In the genomic region with DNA sequence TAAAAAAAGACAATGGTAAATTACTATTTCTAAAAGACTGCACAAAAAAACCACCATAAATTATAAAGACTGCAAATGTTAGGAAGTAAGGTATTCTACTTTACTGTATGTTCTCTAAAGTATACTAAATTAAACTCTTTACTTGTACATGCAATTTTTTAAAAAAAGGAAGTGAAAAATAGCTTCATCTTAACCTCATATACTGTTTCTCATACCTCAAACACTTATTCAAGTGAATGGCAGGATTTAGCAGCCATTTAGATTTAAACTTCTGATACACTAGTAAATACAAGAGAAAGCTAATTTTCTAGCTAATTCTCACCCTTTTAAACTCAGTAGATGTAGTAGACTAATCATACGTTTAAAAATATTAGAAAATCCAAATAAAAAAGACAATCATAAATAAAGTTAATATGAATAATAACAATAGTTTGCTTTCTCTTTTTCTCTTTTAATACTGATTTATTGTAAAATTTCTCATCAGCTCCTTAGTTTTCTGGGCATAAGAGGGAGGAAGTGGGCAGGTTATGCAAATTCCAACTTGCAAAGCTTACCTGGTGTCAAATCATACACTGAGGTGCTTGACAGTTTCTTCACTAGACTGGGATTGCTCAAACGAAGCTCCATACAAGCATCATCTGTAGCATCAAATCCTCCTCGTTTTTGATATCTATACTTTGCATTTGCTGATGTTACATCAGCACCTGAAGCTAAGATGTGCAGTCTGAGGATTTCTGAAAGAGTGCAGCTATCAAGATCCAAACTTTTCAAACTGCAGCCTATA, we compare ENCODE assay signal across 19 cellular contexts.
DNase-seq lines count a peak whose midpoint lies in the region; ATAC-seq, FAIRE-seq and TF ChIP-seq lines count a peak whose summit lies in the region.
"Had no signal": no experiment of that assay in that cellular context is flagged by ENCODE, and none has a peak within 500 bp of the region (broad histone marks: within the 10 kb centered on the region; RNA-seq: fewer than 3 reads in every experiment).

No MANE protein-coding gene starts in this region.

- no peaks in the 10 kb centered on the region for H3K9me3 Mint-ChIP-seq in memory B cell
- H3K9me3 Mint-ChIP-seq: activated CD4-positive, alpha-beta T cell treated with anti-CD3 and anti-CD28 coated beads, Interleukin-2, amount 10 ng/mL, durations not matched to agents 24 days and 14 days; activated T-cell treated with anti-CD3 and anti-CD28 coated beads, Interleukin-2, amount 50 U/mL, for 24 hours had no signal

- no peak overlapping the region for H3K4ac ChIP-seq in neuronal stem cell (ENCODE audit: low read length)

- H3K27me3 ChIP-seq in neuronal stem cell (ENCODE audit: control insufficient read depth in 3 of 3, insufficient read depth in 3 of 3, low read depth in 1 of 3, low read length in 3 of 3): no peaks in the 10 kb centered on the region
- H3K27me3 ChIP-seq: upper lobe of right lung had no signal

- FAIRE-seq in H54 (lab: Jason Lieb, UNC): no peak
- FAIRE-seq: HTR-8/SVneo, small intestine had no signal

- H3K4me2 ChIP-seq in neuronal stem cell (ENCODE audit: insufficient read depth, low read length, poor library complexity, severe bottlenecking): no peak overlapping the region

- H3K4me3 Mint-ChIP-seq in memory B cell: no peak overlapping the region
- H3K4me3 Mint-ChIP-seq: activated CD4-positive, alpha-beta T cell treated with anti-CD3 and anti-CD28 coated beads, Interleukin-2, amount 10 ng/mL, durations not matched to agents 24 days and 14 days; activated T-cell treated with anti-CD3 and anti-CD28 coated beads, Interleukin-2, amount 50 U/mL, for 24 hours had no signal

- H3K27me3 Mint-ChIP-seq in memory B cell: no peaks in the 10 kb centered on the region
- H3K27me3 Mint-ChIP-seq: activated CD4-positive, alpha-beta T cell treated with anti-CD3 and anti-CD28 coated beads, Interleukin-2, amount 10 ng/mL, durations not matched to agents 24 days and 14 days; activated T-cell treated with anti-CD3 and anti-CD28 coated beads, Interleukin-2, amount 50 U/mL, for 24 hours had no signal

- H3K18ac ChIP-seq in neuronal stem cell (ENCODE audit: low read length): no peak overlapping the region

- H3K36me3 Mint-ChIP-seq in memory B cell: peaks cover 28% of the 10 kb centered on the region

- in situ Hi-C loops in GM13976 (cut with MboI; ENCODE audit: low sequenced_read_pairs, unreplicated experiment): no loop called here

- H3K79me1 ChIP-seq in neuronal stem cell (ENCODE audit: low read depth, low read length): no peaks in the 10 kb centered on the region

- no peak overlapping the region for H3K27ac ChIP-seq in neuronal stem cell (replicated peaks; ENCODE audit: low read length)
- H3K27ac ChIP-seq: upper lobe of right lung had no signal

- no peak overlapping the region for H2AK5ac ChIP-seq in neuronal stem cell (ENCODE audit: low read depth, low read length)

- H3K4me3 ChIP-seq in neuronal stem cell (ENCODE audit: low read length in 2 of 2): no peak overlapping the region
- H3K4me3 ChIP-seq: upper lobe of right lung had no signal

- H2BK120ac ChIP-seq in neuronal stem cell (ENCODE audit: low read depth, low read length): no peak overlapping the region

- no peak for TF ChIP-seq POLR2A in H54 (IDR thresholded peaks at IDR 0.05; ENCODE audit: low read depth, low read length)

- ATAC-seq in GM19395 (IDR thresholded peaks at IDR 0.05; ENCODE audit: unreplicated experiment) (peak; percentile 79), HG03469 (IDR thresholded peaks at IDR 0.05; ENCODE audit: unreplicated experiment) (peak; percentile 56), memory B cell (ENCODE audit: low read depth) (peak; percentile 70)
- ATAC-seq: Right ventricle myocardium inferior, upper lobe of right lung had no signal

- H4K91ac ChIP-seq in neuronal stem cell (ENCODE audit: low read depth, low read length, poor library complexity): no peak overlapping the region

- H2BK15ac ChIP-seq in neuronal stem cell (ENCODE audit: low read length): no peak overlapping the region

- H2AFZ ChIP-seq in neuronal stem cell (ENCODE audit: low read length): no peak overlapping the region

- no CpG with 5 or more reads among the region's 3 CpGs for WGBS in neuronal stem cell (ENCODE audit: extremely low coverage in 2 of 2, insufficient read length in 2 of 2, insufficient replicate concordance in 1 of 2), 2 donors

- H2BK5ac ChIP-seq in neuronal stem cell (ENCODE audit: low read length): no peak overlapping the region

- H4K8ac ChIP-seq in neuronal stem cell (ENCODE audit: low read depth, low read length): no peak overlapping the region

- no peak overlapping the region for H2BK12ac ChIP-seq in neuronal stem cell (ENCODE audit: low read length)

- no peak overlapping the region for H3K9ac ChIP-seq in neuronal stem cell (ENCODE audit: low read depth, low read length, poor library complexity)

- H3K23ac ChIP-seq in neuronal stem cell (ENCODE audit: low read depth, low read length, poor library complexity): no peak overlapping the region

- no peaks in the 10 kb centered on the region for H3K4me1 ChIP-seq in neuronal stem cell (ENCODE audit: control insufficient read depth in 2 of 2, insufficient read depth in 1 of 2, low read depth in 1 of 2, low read length in 2 of 2)
- H3K4me1 ChIP-seq: upper lobe of right lung had no signal

- TF ChIP-seq CTCF in GM13976 (IDR thresholded peaks at IDR 0.05; ENCODE audit: borderline replicate concordance, control extremely low read depth, extremely low read depth, insufficient read depth, missing control alignments): no peak

- H3K14ac ChIP-seq in neuronal stem cell (ENCODE audit: low read length): no peak overlapping the region

- H3K36me3 ChIP-seq in neuronal stem cell (replicated peaks in 1 of 2; ENCODE audit: control insufficient read depth in 2 of 2, insufficient read depth in 2 of 2, low read length in 2 of 2): peaks cover 2 to 85% of the 10 kb centered on the region in 2 donors

- H3K4me1 Mint-ChIP-seq in memory B cell: peaks cover 8% of the 10 kb centered on the region

- DNase-seq in GM13976 (ENCODE audit: low spot score) (peak; percentile 63), memory B cell (ENCODE audit: low spot score in 2 of 2) (no peak), H54 (ENCODE audit: insufficient read length, low spot score) (no peak), neuronal stem cell (ENCODE audit: low spot score) (no peak), NCI-H526 (lab: John Stamatoyannopoulos, UW) (no peak), GM19238 (ENCODE audit: insufficient read length, low spot score) (no peak)
- DNase-seq: activated CD4-positive, alpha-beta T cell treated with anti-CD3 and anti-CD28 coated beads, Interleukin-2, amount 10 ng/mL, durations not matched to agents 24 days and 14 days; activated T-cell treated with anti-CD3 and anti-CD28 coated beads, Interleukin-2, amount 50 U/mL, for 24 hours; DMS53; effector CD8-positive, alpha-beta T cell; NCI-H2029 treated with DMSO at 0.1 percent for 48 hours; NCI-H748 treated with DMSO at 0.1 percent for 48 hours; small intestine; stimulated activated naive CD4-positive, alpha-beta T cell; upper lobe of right lung had no signal

- no peaks in the 10 kb centered on the region for H3K9me3 ChIP-seq in neuronal stem cell (replicated peaks in 1 of 2; ENCODE audit: control insufficient read depth in 2 of 2, insufficient read depth in 1 of 2, low read depth in 1 of 2, low read length in 2 of 2)
- H3K9me3 ChIP-seq: upper lobe of right lung had no signal

- H3K27ac Mint-ChIP-seq in memory B cell: peak overlapping the region; percentile 67
- H3K27ac Mint-ChIP-seq: activated CD4-positive, alpha-beta T cell treated with anti-CD3 and anti-CD28 coated beads, Interleukin-2, amount 10 ng/mL, durations not matched to agents 24 days and 14 days had no signal
